Comparison of ENCODE assay signal across 21 cellular contexts in the genomic region with DNA sequence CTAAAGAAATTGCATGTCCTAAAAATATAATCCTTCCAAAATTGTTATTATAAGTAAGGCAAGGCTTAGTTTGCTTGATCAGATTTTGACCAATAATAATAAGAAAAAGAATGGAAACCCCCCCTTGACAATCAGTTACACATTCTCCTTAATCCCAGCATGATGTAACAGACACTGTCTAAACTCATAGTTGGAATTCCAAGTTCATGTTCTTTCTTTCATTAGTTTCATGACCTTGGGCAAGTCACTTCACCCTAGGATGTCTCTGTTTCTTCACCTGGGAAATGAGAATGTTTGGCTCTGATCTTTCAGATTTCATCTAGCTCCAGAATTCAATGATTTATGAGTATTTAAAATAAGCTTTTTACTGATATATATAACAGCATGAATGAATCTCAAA.
"Had no signal": no experiment of that assay in that cellular context is flagged by ENCODE, and none has a peak within 500 bp of the region (broad histone marks: within the 10 kb centered on the region; RNA-seq: fewer than 3 reads in every experiment).

No MANE protein-coding gene starts in this region.

- H3K36me3 ChIP-seq: right atrium auricular region, sigmoid colon, suprapubic skin, thyroid gland had no signal

- ATAC-seq: foreskin keratinocyte; left lobe of liver; natural killer cell; stimulated activated effector memory CD8-positive, alpha-beta T cell treated with anti-CD3 and anti-CD28 coated beads, Interleukin-12 subunit alpha, Interleukin-12 subunit beta, amount 100 ng/mL, for 72 hours; stimulated activated naive CD8-positive, alpha-beta T cell treated with anti-CD3 and anti-CD28 coated beads, Interleukin-15, Interleukin-2, amounts not matched to agents 100 U/mL and 50 U/mL, for 24 hours had no signal

- H3K9me3 ChIP-seq: right atrium auricular region, sigmoid colon, suprapubic skin, thyroid gland had no signal

- FAIRE-seq: small intestine, urothelium cell line had no signal

- DNase-seq: cortex of kidney; dorsolateral prefrontal cortex; effector memory CD4-positive, alpha-beta T cell; erythroblast; head of caudate nucleus; mammary epithelial cell; natural killer cell; posterior cingulate gyrus; sigmoid colon; small intestine; stimulated activated CD4-positive, alpha-beta T cell treated with anti-CD3 and anti-CD28 coated beads, Interleukin-4, amount 100 ng/mL, for 1 hour; stimulated activated CD8-positive, alpha-beta memory T cell treated with anti-CD3 and anti-CD28 coated beads, Interleukin-4, amount 100 ng/mL, for 48 hours; stimulated activated naive CD8-positive, alpha-beta T cell treated with anti-CD3 and anti-CD28 coated beads, Interleukin-15, Interleukin-2, amounts not matched to agents 100 U/mL and 50 U/mL, for 24 hours; thyroid gland had no signal

- H2AFZ ChIP-seq: hepatocyte had no signal

- H3K4me3 ChIP-seq: dorsolateral prefrontal cortex, hepatocyte, right atrium auricular region, sigmoid colon, suprapubic skin, thyroid gland had no signal

- H3K27ac ChIP-seq: dorsolateral prefrontal cortex, foreskin keratinocyte, right atrium auricular region, sigmoid colon, suprapubic skin had no signal

- H3K27me3 ChIP-seq: dorsolateral prefrontal cortex, foreskin keratinocyte, hepatocyte, right atrium auricular region, sigmoid colon, suprapubic skin, thyroid gland had no signal
